In the genomic region with DNA sequence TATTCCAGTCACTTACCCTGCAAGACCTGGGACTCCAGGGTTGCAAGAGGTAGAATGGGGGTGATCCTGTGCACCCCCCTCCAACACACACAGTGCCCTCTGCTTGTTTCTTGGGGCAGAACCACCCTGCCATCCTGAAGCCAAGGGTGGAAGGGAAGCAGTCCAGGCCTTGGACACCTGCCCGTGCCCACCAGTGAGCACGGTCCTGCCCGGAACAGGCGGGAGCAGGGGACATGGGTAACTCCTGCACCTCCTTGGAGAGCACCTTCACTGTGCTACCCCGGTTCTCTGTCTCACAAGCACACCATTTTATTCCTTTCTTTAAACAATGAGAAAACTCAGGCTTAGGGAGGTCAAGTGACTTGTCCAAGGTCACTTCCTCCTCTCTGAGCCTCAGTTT, we compare ENCODE assay signal across 20 cellular contexts. TPM values are rescaled to one million over a fixed set of nuclear protein-coding genes. Genes with fewer than 3 reads are reported as not detected.
A peak's percentile ranks its signal among the peaks of the same experiment; 100 is the strongest.
DNase-seq lines count a peak whose midpoint lies in the region; ATAC-seq and TF ChIP-seq lines count a peak whose summit lies in the region.
"Had no signal": no experiment of that assay in that cellular context is flagged by ENCODE, and none has a peak within 500 bp of the region (broad histone marks: within the 10 kb centered on the region; RNA-seq: fewer than 3 reads in every experiment).

No MANE protein-coding gene starts in this region.

- WGBS in neuronal stem cell (ENCODE audit: extremely low coverage in 2 of 2, insufficient read length in 2 of 2, insufficient replicate concordance in 1 of 2), 2 donors: no CpG with 5 or more reads among the region's 5 CpGs

- peaks cover 0 to 2% of the 10 kb centered on the region in 2 donors for H3K9me3 ChIP-seq in neuronal stem cell (replicated peaks in 1 of 2; ENCODE audit: control insufficient read depth in 2 of 2, insufficient read depth in 1 of 2, low read depth in 1 of 2, low read length in 2 of 2)
- H3K9me3 ChIP-seq: BE2C had no signal

- CTCF ChIA-PET in activated CD4-positive, alpha-beta T cell treated with anti-CD3 and anti-CD28 coated beads, Interleukin-2, amount 10 ng/mL, durations not matched to agents 7 days and 5 days (lab: Charles Lee): interaction anchor here (0.6 to 1.6 kb wide), 4 partner anchors 9 to 563 kb away, joined by 3 to 4 read pairs (median 4); no protein-coding TSS in a partner anchor
- CTCF ChIA-PET in Calu3 (lab: Charles Lee): interaction anchor here (0.6 to 2.7 kb wide), 10 partner anchors 9 to 256 kb away, joined by 3 to 13 read pairs (median 6); partner anchors contain the start of gene SLC6A6

- H3K27me3 Mint-ChIP-seq in activated CD4-positive, alpha-beta T cell treated with anti-CD3 and anti-CD28 coated beads, Interleukin-2, amount 10 ng/mL, durations not matched to agents 24 days and 14 days: no peaks in the 10 kb centered on the region
- H3K27me3 Mint-ChIP-seq in activated CD4-positive, alpha-beta T cell treated with anti-CD3 and anti-CD28 coated beads, Interleukin-2, amount 10 ng/mL, durations not matched to agents 7 days and 5 days: no peaks in the 10 kb centered on the region
- no peaks in the 10 kb centered on the region for H3K27me3 Mint-ChIP-seq in Calu3 (ENCODE audit: unreplicated experiment)
- H3K27me3 Mint-ChIP-seq in activated T-helper 17 cell treated with anti-CD3 and anti-CD28 coated beads, Interleukin-2, amount 50 U/mL, for 72 hours: no peaks in the 10 kb centered on the region
- H3K27me3 Mint-ChIP-seq: CD4-positive, alpha-beta T cell had no signal

- no TSS peak for BruUV-seq in Calu3 (replicated peaks; lab: Mats Ljungman, UMichigan)

- no peak overlapping the region for H3K4ac ChIP-seq in neuronal stem cell (ENCODE audit: low read length)

- TF ChIP-seq CTCF in Calu3 (IDR thresholded peaks at IDR 0.05; ENCODE audit: unreplicated experiment): no peak

- no peaks in the 10 kb centered on the region for H3K9me3 Mint-ChIP-seq in activated CD4-positive, alpha-beta T cell treated with anti-CD3 and anti-CD28 coated beads, Interleukin-2, amount 10 ng/mL, durations not matched to agents 24 days and 14 days
- H3K9me3 Mint-ChIP-seq in activated CD4-positive, alpha-beta T cell treated with anti-CD3 and anti-CD28 coated beads, Interleukin-2, amount 10 ng/mL, durations not matched to agents 7 days and 5 days: no peaks in the 10 kb centered on the region
- H3K9me3 Mint-ChIP-seq in Calu3 (ENCODE audit: low read depth, unreplicated experiment): no peaks in the 10 kb centered on the region
- H3K9me3 Mint-ChIP-seq in activated T-helper 17 cell treated with anti-CD3 and anti-CD28 coated beads, Interleukin-2, amount 50 U/mL, for 72 hours: no peaks in the 10 kb centered on the region
- H3K9me3 Mint-ChIP-seq: CD4-positive, alpha-beta T cell had no signal

- H3K18ac ChIP-seq in neuronal stem cell (ENCODE audit: low read length): no peak overlapping the region

- no peaks in the 10 kb centered on the region for H3K27me3 ChIP-seq in neuronal stem cell (ENCODE audit: control insufficient read depth in 3 of 3, insufficient read depth in 3 of 3, low read depth in 1 of 3, low read length in 3 of 3)
- H3K27me3 ChIP-seq: BE2C had no signal

- POLR2A ChIA-PET in activated CD4-positive, alpha-beta T cell treated with anti-CD3 and anti-CD28 coated beads, Interleukin-2, amount 10 ng/mL, durations not matched to agents 7 days and 5 days (lab: Charles Lee): no interaction called here

- no peak overlapping the region for H3K14ac ChIP-seq in neuronal stem cell (ENCODE audit: low read length)

- no peak overlapping the region for H3K4me2 ChIP-seq in neuronal stem cell (ENCODE audit: insufficient read depth, low read length, poor library complexity, severe bottlenecking)

- no peak overlapping the region for H4K8ac ChIP-seq in neuronal stem cell (ENCODE audit: low read depth, low read length)

- no peak for ATAC-seq in activated T-helper 17 cell treated with anti-CD3 and anti-CD28 coated beads, Interleukin-2, amount 50 U/mL, for 72 hours (replicated peaks)
- ATAC-seq in HG02981 (IDR thresholded peaks at IDR 0.05; ENCODE audit: unreplicated experiment): no peak

- no peak overlapping the region for H3K4me3 Mint-ChIP-seq in activated CD4-positive, alpha-beta T cell treated with anti-CD3 and anti-CD28 coated beads, Interleukin-2, amount 10 ng/mL, durations not matched to agents 24 days and 14 days
- no peak overlapping the region for H3K4me3 Mint-ChIP-seq in activated CD4-positive, alpha-beta T cell treated with anti-CD3 and anti-CD28 coated beads, Interleukin-2, amount 10 ng/mL, durations not matched to agents 7 days and 5 days
- H3K4me3 Mint-ChIP-seq in Calu3 (ENCODE audit: low read depth, unreplicated experiment): peak overlapping the region; percentile 49
- peak overlapping the region; percentile 43 for H3K4me3 Mint-ChIP-seq in activated T-helper 17 cell treated with anti-CD3 and anti-CD28 coated beads, Interleukin-2, amount 50 U/mL, for 72 hours
- H3K4me3 Mint-ChIP-seq: CD4-positive, alpha-beta T cell had no signal

- H3K79me1 ChIP-seq in neuronal stem cell (ENCODE audit: low read depth, low read length): no peaks in the 10 kb centered on the region

- H2BK120ac ChIP-seq in neuronal stem cell (ENCODE audit: low read depth, low read length): no peak overlapping the region

- intact Hi-C loops in activated CD4-positive, alpha-beta T cell treated with anti-CD3 and anti-CD28 coated beads, Interleukin-2, amount 10 ng/mL, durations not matched to agents 24 days and 14 days (cut with micrococcal nuclease): no loop called here
- intact Hi-C loops in Calu3 (cut with micrococcal nuclease; ENCODE audit: unreplicated experiment): loop anchor here (2.0 kb wide), 2 partner anchors 35 to 57 kb away; partner anchors contain the start of gene SLC6A6

- H3K27ac Mint-ChIP-seq in activated CD4-positive, alpha-beta T cell treated with anti-CD3 and anti-CD28 coated beads, Interleukin-2, amount 10 ng/mL, durations not matched to agents 24 days and 14 days: peak overlapping the region; percentile 62
- H3K27ac Mint-ChIP-seq in activated CD4-positive, alpha-beta T cell treated with anti-CD3 and anti-CD28 coated beads, Interleukin-2, amount 10 ng/mL, durations not matched to agents 7 days and 5 days: no peak overlapping the region
- peak overlapping the region; percentile 66 for H3K27ac Mint-ChIP-seq in Calu3 (ENCODE audit: unreplicated experiment)
- H3K27ac Mint-ChIP-seq in activated T-helper 17 cell treated with anti-CD3 and anti-CD28 coated beads, Interleukin-2, amount 50 U/mL, for 72 hours: peak overlapping the region; percentile 85

- peaks cover 0 to 45% of the 10 kb centered on the region in 2 donors for H3K36me3 ChIP-seq in neuronal stem cell (replicated peaks in 1 of 2; ENCODE audit: control insufficient read depth in 2 of 2, insufficient read depth in 2 of 2, low read length in 2 of 2)

- no peak overlapping the region for H3K4me3 ChIP-seq in neuronal stem cell (ENCODE audit: low read length in 2 of 2)

- peaks cover 10 to 15% of the 10 kb centered on the region in 2 donors for H3K4me1 ChIP-seq in neuronal stem cell (ENCODE audit: control insufficient read depth in 2 of 2, insufficient read depth in 1 of 2, low read depth in 1 of 2, low read length in 2 of 2)

- H2AFZ ChIP-seq in neuronal stem cell (ENCODE audit: low read length): no peak overlapping the region

- no peak overlapping the region for H2BK5ac ChIP-seq in neuronal stem cell (ENCODE audit: low read length)

- no peak overlapping the region for H3K9ac ChIP-seq in neuronal stem cell (ENCODE audit: low read depth, low read length, poor library complexity)

- H3K36me3 Mint-ChIP-seq in activated CD4-positive, alpha-beta T cell treated with anti-CD3 and anti-CD28 coated beads, Interleukin-2, amount 10 ng/mL, durations not matched to agents 24 days and 14 days (ENCODE audit: low read depth): peaks cover 32% of the 10 kb centered on the region
- peaks cover 20% of the 10 kb centered on the region for H3K36me3 Mint-ChIP-seq in activated CD4-positive, alpha-beta T cell treated with anti-CD3 and anti-CD28 coated beads, Interleukin-2, amount 10 ng/mL, durations not matched to agents 7 days and 5 days (ENCODE audit: low read depth)
- peaks cover 73% of the 10 kb centered on the region for H3K36me3 Mint-ChIP-seq in Calu3 (ENCODE audit: insufficient read depth, unreplicated experiment)
- peaks cover 96% of the 10 kb centered on the region for H3K36me3 Mint-ChIP-seq in activated T-helper 17 cell treated with anti-CD3 and anti-CD28 coated beads, Interleukin-2, amount 50 U/mL, for 72 hours (ENCODE audit: low read depth)

- no peak for DNase-seq in activated CD4-positive, alpha-beta T cell treated with anti-CD3 and anti-CD28 coated beads, Interleukin-2, amount 10 ng/mL, durations not matched to agents 24 days and 14 days
- no peak for DNase-seq in activated CD4-positive, alpha-beta T cell treated with anti-CD3 and anti-CD28 coated beads, Interleukin-2, amount 10 ng/mL, durations not matched to agents 7 days and 5 days
- DNase-seq in Calu3 (no peak), neuronal stem cell (ENCODE audit: low spot score) (no peak), KG1 (lab: John Stamatoyannopoulos, UW) (no peak)
- no peak for DNase-seq in activated CD4-positive, CD25-positive, alpha-beta regulatory T cell treated with anti-CD3 and anti-CD28 coated beads, Interleukin-2, amount 50 U/mL, for 72 hours
- DNase-seq: 8988T; BE2C; CD4-positive, alpha-beta T cell; DMS53; H7; NCI-H1436; NCI-H2029; NCI-H2171; NCI-H446; NCI-H69; NK-92 treated with Interleukin-12 subunit alpha and Interleukin-12 subunit beta, amount 100 ng/mL, for 24 hours had no signal

- peaks cover 18% of the 10 kb centered on the region for H3K4me1 Mint-ChIP-seq in activated CD4-positive, alpha-beta T cell treated with anti-CD3 and anti-CD28 coated beads, Interleukin-2, amount 10 ng/mL, durations not matched to agents 24 days and 14 days
- H3K4me1 Mint-ChIP-seq in activated CD4-positive, alpha-beta T cell treated with anti-CD3 and anti-CD28 coated beads, Interleukin-2, amount 10 ng/mL, durations not matched to agents 7 days and 5 days: peaks cover 13% of the 10 kb centered on the region
- H3K4me1 Mint-ChIP-seq in Calu3 (ENCODE audit: low read depth, unreplicated experiment): peaks cover 50% of the 10 kb centered on the region
- peaks cover 20% of the 10 kb centered on the region for H3K4me1 Mint-ChIP-seq in activated T-helper 17 cell treated with anti-CD3 and anti-CD28 coated beads, Interleukin-2, amount 50 U/mL, for 72 hours

- peak overlapping the region; percentile 35 for H3K23ac ChIP-seq in neuronal stem cell (ENCODE audit: low read depth, low read length, poor library complexity)

- no peak overlapping the region for H2BK12ac ChIP-seq in neuronal stem cell (ENCODE audit: low read length)

- H4K91ac ChIP-seq in neuronal stem cell (ENCODE audit: low read depth, low read length, poor library complexity): no peak overlapping the region

- no peak overlapping the region for H2AK5ac ChIP-seq in neuronal stem cell (ENCODE audit: low read depth, low read length)

- no peak overlapping the region for H3K27ac ChIP-seq in neuronal stem cell (replicated peaks; ENCODE audit: low read length)
- H3K27ac ChIP-seq: RWPE1 had no signal

- H2BK15ac ChIP-seq in neuronal stem cell (ENCODE audit: low read length): no peak overlapping the region

RNA-seq across cellular contexts. Expression of gene SLC6A6, which starts 57.0 kb away (rescaled TPM):
- 53.9 and 63.7 TPM in 2 replicates for total RNA-seq in activated CD4-positive, alpha-beta T cell treated with anti-CD3 and anti-CD28 coated beads, Interleukin-2, amount 10 ng/mL, durations not matched to agents 24 days and 14 days
- total RNA-seq in activated CD4-positive, alpha-beta T cell treated with anti-CD3 and anti-CD28 coated beads, Interleukin-2, amount 10 ng/mL, durations not matched to agents 7 days and 5 days: 10 to 100 TPM; 42.0 to 43.1 TPM
- total RNA-seq in Calu3 (2022): 46.3 and 48.3 TPM in 2 replicates
- total RNA-seq in activated T-helper 17 cell treated with anti-CD3 and anti-CD28 coated beads, Interleukin-2, amount 50 U/mL, for 72 hours: 100 to 1,000 TPM in 1 of 2 donors, 10 to 100 TPM in 1; 80.1 to 219 TPM
- 27.6 TPM for polyA plus RNA-seq in neuronal stem cell (2013, experiment 1 of 2)
- polyA plus RNA-seq in neuronal stem cell (2013, experiment 2 of 2): 30.3 TPM

Comparison
In these comparisons a context has a peak if more than half of its experiments do, and no peak if none do; other contexts are left out.
1. H3K4me3 Mint-ChIP-seq: peak in Calu3 (single experiment) and activated T-helper 17 cell treated with anti-CD3 and anti-CD28 coated beads, Interleukin-2, amount 50 U/mL, for 72 hours (single experiment); none in activated CD4-positive, alpha-beta T cell treated with anti-CD3 and anti-CD28 coated beads, Interleukin-2, amount 10 ng/mL, durations not matched to agents 24 days and 14 days (single experiment) and activated CD4-positive, alpha-beta T cell treated with anti-CD3 and anti-CD28 coated beads, Interleukin-2, amount 10 ng/mL, durations not matched to agents 7 days and 5 days (single experiment).